1 cellular context compared by ENCODE assay signal in the genomic region with DNA sequence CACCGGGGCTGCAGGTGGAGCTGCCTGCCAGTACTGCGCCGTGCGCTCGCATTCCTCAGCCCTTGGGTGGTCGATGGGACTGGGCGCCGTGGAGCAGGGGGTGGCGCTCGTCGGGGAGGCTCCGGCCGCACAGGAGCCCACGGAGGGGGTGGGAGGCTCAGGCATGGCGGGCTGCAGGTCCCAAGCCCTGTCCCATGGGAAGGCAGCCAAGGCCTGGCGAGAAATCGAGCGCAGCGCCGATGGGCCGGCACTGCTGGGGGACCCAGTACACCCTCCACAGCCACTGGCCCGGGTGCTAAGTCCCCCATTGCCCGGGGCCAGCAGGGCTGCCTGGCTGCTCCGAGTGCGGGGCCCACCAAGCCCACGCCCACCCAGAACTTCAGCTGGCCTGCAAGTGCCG. TPM values are rescaled to one million over a fixed set of nuclear protein-coding genes. Genes with fewer than 3 reads are reported as not detected.
"Had no signal": no experiment of that assay in that cellular context is flagged by ENCODE, and none has a peak within 500 bp of the region (broad histone marks: within the 10 kb centered on the region; RNA-seq: fewer than 3 reads in every experiment).

No MANE protein-coding gene starts in this region.

RNA-seq across cellular contexts. Expression of gene HSD17B6, which starts 32.7 kb away (rescaled TPM):
- total RNA-seq: skeletal muscle tissue had no signal
